14 cellular contexts compared by ENCODE assay signal in the genomic region with DNA sequence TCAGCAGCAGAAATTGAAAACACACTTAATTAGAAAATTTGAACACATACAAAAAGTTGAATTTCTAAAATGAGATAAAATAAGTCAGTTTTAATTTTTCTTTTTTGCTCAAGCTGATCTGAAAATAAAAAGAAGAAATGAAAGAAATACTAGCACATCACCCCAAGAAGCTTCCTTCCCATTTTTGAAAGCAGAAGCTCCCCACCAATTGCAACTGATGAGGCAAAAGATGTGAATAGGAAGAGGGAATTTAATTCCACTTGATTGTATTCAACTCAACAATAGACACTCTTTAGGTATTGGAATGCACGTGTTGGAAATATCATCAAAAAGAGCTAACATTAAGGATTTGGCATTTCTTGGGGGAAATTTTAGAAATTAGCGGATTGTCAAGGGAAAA.
"Had no signal": no experiment of that assay in that cellular context is flagged by ENCODE, and none has a peak within 500 bp of the region (broad histone marks: within the 10 kb centered on the region; RNA-seq: fewer than 3 reads in every experiment).

No MANE protein-coding gene starts in this region.

- H3K27ac ChIP-seq: brain microvascular endothelial cell, parathyroid adenoma had no signal

- H3K36me3 ChIP-seq: brain microvascular endothelial cell had no signal

- H2AFZ ChIP-seq: parathyroid adenoma had no signal

- H3K9ac ChIP-seq: parathyroid adenoma had no signal

- H3K4me1 ChIP-seq: parathyroid adenoma had no signal

- H3K27ac Mint-ChIP-seq: activated CD4-positive, alpha-beta memory T cell treated with anti-CD3 and anti-CD28 coated beads for 36 hours; activated naive CD8-positive, alpha-beta T cell; mesothelial cell of epicardium had no signal

- H3K4me3 Mint-ChIP-seq: activated CD4-positive, alpha-beta memory T cell treated with anti-CD3 and anti-CD28 coated beads for 36 hours; activated naive CD8-positive, alpha-beta T cell; activated T-cell treated with anti-CD3 and anti-CD28 coated beads, Interleukin-2, amount 50 U/mL, for 4 hours; mesothelial cell of epicardium had no signal

- H3K9me3 Mint-ChIP-seq: activated CD4-positive, alpha-beta memory T cell treated with anti-CD3 and anti-CD28 coated beads for 36 hours; activated T-cell treated with anti-CD3 and anti-CD28 coated beads, Interleukin-2, amount 50 U/mL, for 4 hours; mesothelial cell of epicardium had no signal

- DNase-seq: activated CD4-positive, alpha-beta memory T cell treated with anti-CD3 and anti-CD28 coated beads for 36 hours; activated CD4-positive, alpha-beta T cell treated with anti-CD3 and anti-CD28 coated beads for 1 hour; activated effector memory CD4-positive, alpha-beta T cell treated with anti-CD3 and anti-CD28 coated beads, Interleukin-2, amount 50 U/mL, for 16 hours; activated T-cell treated with anti-CD3 and anti-CD28 coated beads, Interleukin-2, amount 50 U/mL, for 4 hours; amygdala; brain microvascular endothelial cell; erythroblast; left ventricle myocardium superior; retina; stimulated activated CD4-positive, alpha-beta T cell treated with anti-CD3 and anti-CD28 coated beads, Interleukin-15, amount 100 ng/mL, for 24 hours; stimulated activated CD4-positive, alpha-beta T cell treated with anti-CD3 and anti-CD28 coated beads, Interleukin-4, amount 100 ng/mL, for 4 hours had no signal

- H3K79me2 ChIP-seq: parathyroid adenoma had no signal

- H3K27me3 ChIP-seq: brain microvascular endothelial cell had no signal

- ATAC-seq: activated T-cell treated with anti-CD3 and anti-CD28 coated beads, Interleukin-2, amount 50 U/mL, for 4 hours; left ventricle myocardium superior had no signal

- H3K36me3 Mint-ChIP-seq: activated CD4-positive, alpha-beta memory T cell treated with anti-CD3 and anti-CD28 coated beads for 36 hours; activated naive CD8-positive, alpha-beta T cell; mesothelial cell of epicardium had no signal

- H3K27me3 Mint-ChIP-seq: activated naive CD8-positive, alpha-beta T cell had no signal
